9 cellular contexts compared by ENCODE assay signal in the genomic region with DNA sequence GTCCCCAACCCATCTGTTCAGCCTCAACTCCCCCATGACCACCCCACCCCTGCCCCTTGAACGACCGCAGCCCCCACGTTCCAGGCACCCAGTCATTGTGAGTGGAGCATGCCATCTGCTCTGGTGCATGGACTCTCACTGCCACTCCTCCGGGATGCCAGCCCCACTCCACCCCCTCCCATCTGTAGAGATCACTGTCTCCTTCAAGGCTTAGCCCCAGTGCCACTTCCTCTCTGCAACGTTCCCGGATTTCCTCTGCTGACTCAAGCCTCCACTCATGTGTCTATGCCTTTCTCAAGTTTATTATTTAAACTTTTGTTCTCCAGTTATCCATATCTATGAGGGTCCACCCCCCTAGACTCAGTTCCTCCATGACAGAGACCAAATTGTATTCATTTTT. TPM values are rescaled to one million over a fixed set of nuclear protein-coding genes. Genes with fewer than 3 reads are reported as not detected.
DNase-seq lines count a peak whose midpoint lies in the region; ATAC-seq and TF ChIP-seq lines count a peak whose summit lies in the region.
"Had no signal": no experiment of that assay in that cellular context is flagged by ENCODE, and none has a peak within 500 bp of the region (broad histone marks: within the 10 kb centered on the region; RNA-seq: fewer than 3 reads in every experiment).

No MANE protein-coding gene starts in this region.

- H3K27me3 ChIP-seq in ascending aorta (no peaks in the 10 kb centered on the region), Caco-2 (replicated peaks; ENCODE audit: control insufficient read depth, insufficient read depth, low read length) (no peaks in the 10 kb centered on the region)

- peak overlapping the region; percentile 74 to 76 for H3K27ac Mint-ChIP-seq in natural killer cell treated with Interleukin-12 subunit alpha and Interleukin-12 subunit beta and Interleukin-15 and Interleukin-18, amount 100 ng/mL, for 72 hours
- no peak overlapping the region for H3K27ac Mint-ChIP-seq in Caco-2 (ENCODE audit: unreplicated experiment)

- no peak overlapping the region for H3K27ac ChIP-seq in ascending aorta

- H3K9me3 ChIP-seq in ascending aorta, result no peaks in the 10 kb centered on the region
- no peaks in the 10 kb centered on the region for H3K9me3 ChIP-seq in Caco-2

- H3K4me3 Mint-ChIP-seq in natural killer cell treated with Interleukin-12 subunit alpha and Interleukin-12 subunit beta and Interleukin-15 and Interleukin-18, amount 100 ng/mL, for 72 hours, result peak overlapping the region; percentile 79
- no peak overlapping the region for H3K4me3 Mint-ChIP-seq in Caco-2 (ENCODE audit: unreplicated experiment)

- H3K4me3 ChIP-seq in ascending aorta (no peak overlapping the region), Caco-2 (ENCODE audit: low read depth, low read length) (no peak overlapping the region)
- H3K4me3 ChIP-seq: GM12878 had no signal

- BruUV-seq in Caco-2 (replicated peaks; lab: Mats Ljungman, UMichigan), result no TSS peak

- peaks cover 14% of the 10 kb centered on the region for H3K36me3 Mint-ChIP-seq in natural killer cell treated with Interleukin-12 subunit alpha and Interleukin-12 subunit beta and Interleukin-15 and Interleukin-18, amount 100 ng/mL, for 72 hours
- no peaks in the 10 kb centered on the region for H3K36me3 Mint-ChIP-seq in Caco-2 (ENCODE audit: insufficient read depth, unreplicated experiment)

- ATAC-seq in natural killer cell treated with Interleukin-12 subunit alpha and Interleukin-12 subunit beta and Interleukin-15 and Interleukin-18, amount 100 ng/mL, for 72 hours, result no peak
- ATAC-seq in GM18517 (IDR thresholded peaks at IDR 0.05; ENCODE audit: unreplicated experiment), result no peak
- ATAC-seq in GM21447 (IDR thresholded peaks at IDR 0.05; ENCODE audit: unreplicated experiment), result no peak
- ATAC-seq in GM18502 (IDR thresholded peaks at IDR 0.05; ENCODE audit: poor library complexity, unreplicated experiment), result no peak
- ATAC-seq: GM12878 had no signal

- intact Hi-C loops in ascending aorta (cut with DNase I) (loop anchor here (5.0 kb wide), 1 partner anchor 38 kb away; no protein-coding TSS in a partner anchor), Caco-2 (cut with micrococcal nuclease; ENCODE audit: unreplicated experiment) (no loop called here)

- H3K36me3 ChIP-seq in ascending aorta (no peaks in the 10 kb centered on the region), Caco-2 (ENCODE audit: control insufficient read depth, insufficient read depth, low read length) (no peaks in the 10 kb centered on the region)

- H3K27me3 Mint-ChIP-seq in natural killer cell treated with Interleukin-12 subunit alpha and Interleukin-12 subunit beta and Interleukin-15 and Interleukin-18, amount 100 ng/mL, for 72 hours, result peaks cover 21 to 23% of the 10 kb centered on the region in 2 donors
- no peaks in the 10 kb centered on the region for H3K27me3 Mint-ChIP-seq in Caco-2 (ENCODE audit: insufficient read depth, unreplicated experiment)

- peaks cover 7 to 27% of the 10 kb centered on the region in 2 donors for H3K4me1 ChIP-seq in ascending aorta
- H3K4me1 ChIP-seq in Caco-2, result peaks cover 19% of the 10 kb centered on the region

- CTCF ChIA-PET in Caco-2 (lab: Charles Lee), result no interaction called here

- TF ChIP-seq CTCF in ascending aorta (IDR thresholded peaks at IDR 0.05) (no peak), Caco-2 (IDR thresholded peaks at IDR 0.05; ENCODE audit: insufficient read depth in 1 of 2, low read depth in 1 of 2, low read length in 1 of 2, severe bottlenecking in 1 of 2, unreplicated experiment in 1 of 2) (no peak)

- POLR2A ChIA-PET in Caco-2 (lab: Charles Lee), result no interaction called here

- H3K4me1 Mint-ChIP-seq in natural killer cell treated with Interleukin-12 subunit alpha and Interleukin-12 subunit beta and Interleukin-15 and Interleukin-18, amount 100 ng/mL, for 72 hours (ENCODE audit: low read depth in 2 of 2), result peaks cover 56 to 76% of the 10 kb centered on the region in 2 donors
- peaks cover 52% of the 10 kb centered on the region for H3K4me1 Mint-ChIP-seq in Caco-2 (ENCODE audit: low read depth, unreplicated experiment)

- DNase-seq in DMS 273 (lab: John Stamatoyannopoulos, UW; ENCODE audit: unreplicated experiment) (peak; percentile 87), NCI-H524 (lab: John Stamatoyannopoulos, UW) (peak; percentile 89 to 92), ascending aorta (ENCODE audit: low spot score in 2 of 2) (peak; percentile 45 to 72), Caco-2 (no peak)
- no peak for DNase-seq in natural killer cell treated with Interleukin-12 subunit alpha and Interleukin-12 subunit beta and Interleukin-15 and Interleukin-18, amount 100 ng/mL, for 72 hours (ENCODE audit: low spot score)

- H3K9me3 Mint-ChIP-seq in natural killer cell treated with Interleukin-12 subunit alpha and Interleukin-12 subunit beta and Interleukin-15 and Interleukin-18, amount 100 ng/mL, for 72 hours, result no peaks in the 10 kb centered on the region
- no peaks in the 10 kb centered on the region for H3K9me3 Mint-ChIP-seq in Caco-2 (ENCODE audit: unreplicated experiment)

RNA-seq across cellular contexts. Expression of gene MAML3, which starts 54.0 kb away (rescaled TPM):
- total RNA-seq in ascending aorta (4.7 TPM), Caco-2 (2022) (12.1 TPM in 2 replicates)
- 1 to 10 TPM in 1 of 2 donors, under 1 TPM in 1; 0.40 to 1.3 TPM for total RNA-seq in natural killer cell treated with Interleukin-12 subunit alpha and Interleukin-12 subunit beta and Interleukin-15 and Interleukin-18, amount 100 ng/mL, for 72 hours

Comparison
In these comparisons a context has a peak if more than half of its experiments do, and no peak if none do; other contexts are left out.
1. DNase-seq: peak in DMS 273 (single experiment), NCI-H524 (2 of 2) and ascending aorta (2 of 2); none in natural killer cell treated with Interleukin-12 subunit alpha and Interleukin-12 subunit beta and Interleukin-15 and Interleukin-18, amount 100 ng/mL, for 72 hours (single experiment) and Caco-2 (0 of 2).